Comparison of ENCODE assay signal across 9 cellular contexts in genomic region chr14:104224516-104225281, GRCh38.
DNase-seq lines count a peak whose midpoint lies in the region; ATAC-seq, FAIRE-seq and TF ChIP-seq lines count a peak whose summit lies in the region.
"Had no signal": no experiment of that assay in that cellular context is flagged by ENCODE, and none has a peak within 500 bp of the region (broad histone marks: within the 10 kb centered on the region; RNA-seq: fewer than 3 reads in every experiment).

No MANE protein-coding gene starts in this region.

- H3K36me3 Mint-ChIP-seq in CD14-positive monocyte: no peaks in the 10 kb centered on the region
- H3K36me3 Mint-ChIP-seq in activated naive CD4-positive, alpha-beta T cell treated with anti-CD3 and anti-CD28 coated beads, Interleukin-2, amount 10 ng/mL, durations not matched to agents 7 days and 5 days: peaks cover 6% of the 10 kb centered on the region
- H3K36me3 Mint-ChIP-seq: activated naive CD8-positive, alpha-beta T cell had no signal

- H3K4me3 Mint-ChIP-seq in CD14-positive monocyte: peak overlapping the region in 1 of 2 donors; percentile 30
- no peak overlapping the region for H3K4me3 Mint-ChIP-seq in activated naive CD4-positive, alpha-beta T cell treated with anti-CD3 and anti-CD28 coated beads, Interleukin-2, amount 10 ng/mL, durations not matched to agents 7 days and 5 days
- H3K4me3 Mint-ChIP-seq: activated naive CD8-positive, alpha-beta T cell had no signal

- H3K27me3 Mint-ChIP-seq in CD14-positive monocyte (ENCODE audit: low read depth in 3 of 3): peaks cover 6 to 30% (median 22%) of the 10 kb centered on the region in 3 donors
- peaks cover 48% of the 10 kb centered on the region for H3K27me3 Mint-ChIP-seq in activated naive CD4-positive, alpha-beta T cell treated with anti-CD3 and anti-CD28 coated beads, Interleukin-2, amount 10 ng/mL, durations not matched to agents 7 days and 5 days

- no peak for FAIRE-seq in H54 (lab: Jason Lieb, UNC)

- H3K9me3 ChIP-seq in MG63 (no peaks in the 10 kb centered on the region), mucosa of descending colon (no peaks in the 10 kb centered on the region)

- intact Hi-C loops in CD14-positive monocyte (cut with micrococcal nuclease) (no loop called here), mucosa of descending colon (cut with DNase I, micrococcal nuclease) (no loop called here)

- H3K4me1 Mint-ChIP-seq in CD14-positive monocyte: no peaks in the 10 kb centered on the region
- H3K4me1 Mint-ChIP-seq in activated naive CD4-positive, alpha-beta T cell treated with anti-CD3 and anti-CD28 coated beads, Interleukin-2, amount 10 ng/mL, durations not matched to agents 7 days and 5 days: peaks cover 38% of the 10 kb centered on the region

- peaks cover 39% of the 10 kb centered on the region for H3K4me1 ChIP-seq in mucosa of descending colon (ENCODE audit: low read depth)

- no peaks in the 10 kb centered on the region for H3K27me3 ChIP-seq in MG63

- H3K36me3 ChIP-seq in MG63 (no peaks in the 10 kb centered on the region), mucosa of descending colon (ENCODE audit: low read depth) (no peaks in the 10 kb centered on the region)

- CTCF ChIA-PET in activated naive CD4-positive, alpha-beta T cell treated with anti-CD3 and anti-CD28 coated beads, Interleukin-2, amount 10 ng/mL, durations not matched to agents 7 days and 5 days (lab: Charles Lee): interaction anchor here (0.7 kb wide), 1 partner anchor 133 kb away, joined by 3 read pairs; no protein-coding TSS in a partner anchor

- H3K27ac Mint-ChIP-seq in CD14-positive monocyte: no peak overlapping the region
- peak overlapping the region; percentile 19 for H3K27ac Mint-ChIP-seq in activated naive CD4-positive, alpha-beta T cell treated with anti-CD3 and anti-CD28 coated beads, Interleukin-2, amount 10 ng/mL, durations not matched to agents 7 days and 5 days
- H3K27ac Mint-ChIP-seq: activated naive CD8-positive, alpha-beta T cell had no signal

- no peak overlapping the region for H3K4me3 ChIP-seq in MG63
- H3K4me3 ChIP-seq in mucosa of descending colon: no peak overlapping the region

- no peak for TF ChIP-seq POLR2A in H54 (IDR thresholded peaks at IDR 0.05; ENCODE audit: low read depth, low read length)

- no peak for DNase-seq in CD14-positive monocyte (ENCODE audit: low spot score)
- peak; percentile 3 for DNase-seq in MG63
- DNase-seq in activated naive CD4-positive, alpha-beta T cell treated with anti-CD3 and anti-CD28 coated beads, Interleukin-2, amount 10 ng/mL, durations not matched to agents 7 days and 5 days: peak; percentile 35
- DNase-seq in mucosa of descending colon: peak; percentile 65 to 83 (median 82)
- DNase-seq in T1000 (lab: John Stamatoyannopoulos, UW): no peak
- no peak for DNase-seq in omental fat pad (ENCODE audit: low spot score)
- DNase-seq in LoVo (ENCODE audit: low spot score): no peak
- no peak for DNase-seq in H54 (ENCODE audit: insufficient read length, low spot score)

- TF ChIP-seq CTCF in CD14-positive monocyte (IDR thresholded peaks at IDR 0.05) (peak; percentile 36), mucosa of descending colon (IDR thresholded peaks at IDR 0.05) (peak; percentile 35), omental fat pad (IDR thresholded peaks at IDR 0.05) (no peak)

- ATAC-seq in mucosa of descending colon (peak; percentile 29), omental fat pad (ENCODE audit: low FRiP score) (no peak)

- H3K9me3 Mint-ChIP-seq in CD14-positive monocyte: peaks cover 0 to 9% (median 7%) of the 10 kb centered on the region in 7 donors
- peaks cover 10% of the 10 kb centered on the region for H3K9me3 Mint-ChIP-seq in activated naive CD4-positive, alpha-beta T cell treated with anti-CD3 and anti-CD28 coated beads, Interleukin-2, amount 10 ng/mL, durations not matched to agents 7 days and 5 days

Comparison
In these comparisons a context has a peak if more than half of its experiments do, and no peak if none do; other contexts are left out.
1. DNase-seq: peak in MG63 (single experiment), activated naive CD4-positive, alpha-beta T cell treated with anti-CD3 and anti-CD28 coated beads, Interleukin-2, amount 10 ng/mL, durations not matched to agents 7 days and 5 days (single experiment) and mucosa of descending colon (3 of 3); none in CD14-positive monocyte (single experiment), T1000 (single experiment), omental fat pad (single experiment), LoVo (single experiment) and H54 (single experiment).
2. CTCF ChIP-seq: peak in CD14-positive monocyte (single experiment) and mucosa of descending colon (single experiment); none in omental fat pad (0 of 3).